In the genomic region with DNA sequence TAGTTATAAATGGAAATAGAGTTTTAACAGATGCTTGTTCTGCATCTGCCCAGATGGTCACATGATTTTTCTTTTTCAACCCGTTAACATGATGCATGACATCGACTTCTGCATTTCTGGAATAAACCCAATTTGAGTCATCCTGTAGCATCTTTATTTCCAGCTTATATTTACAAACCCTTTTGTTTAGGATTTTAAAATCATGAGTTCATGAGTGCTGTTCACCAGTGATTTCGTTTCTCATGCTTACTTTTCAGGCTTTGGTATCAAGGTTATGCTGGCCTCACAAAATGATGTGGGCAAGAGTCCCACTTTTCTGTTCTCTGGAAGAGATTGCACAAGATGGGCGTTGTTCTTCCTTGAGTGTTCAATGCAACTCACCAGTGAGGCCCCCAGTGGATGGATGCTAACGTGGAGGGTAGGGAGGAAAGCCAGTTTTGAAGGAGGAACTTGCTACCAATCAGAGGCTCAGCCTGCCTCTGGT, we compare ENCODE assay signal across 13 cellular contexts. TPM values are rescaled to one million over a fixed set of nuclear protein-coding genes. Genes with fewer than 3 reads are reported as not detected.
A peak's percentile ranks its signal among the peaks of the same experiment; 100 is the strongest.
DNase-seq lines count a peak whose midpoint lies in the region; ATAC-seq and TF ChIP-seq lines count a peak whose summit lies in the region.
"Had no signal": no experiment of that assay in that cellular context is flagged by ENCODE, and none has a peak within 500 bp of the region (broad histone marks: within the 10 kb centered on the region; RNA-seq: fewer than 3 reads in every experiment).

No MANE protein-coding gene starts in this region.

- WGBS in mesenchymal stem cell, result 40% methylated on average over 5 of the region's 5 CpGs

- no peak overlapping the region for H4K8ac ChIP-seq in mesenchymal stem cell (ENCODE audit: low read length)

- peaks cover 24% of the 10 kb centered on the region for H3K79me1 ChIP-seq in mesenchymal stem cell (replicated peaks; ENCODE audit: low read length, poor library complexity, severe bottlenecking)

- no peaks in the 10 kb centered on the region for H3K9me3 ChIP-seq in mesenchymal stem cell (ENCODE audit: control insufficient read depth, low read length)
- H3K9me3 ChIP-seq: BE2C, neutrophil had no signal

- H3K36me3 ChIP-seq in mesenchymal stem cell (ENCODE audit: control insufficient read depth in 1 of 2, insufficient read depth in 2 of 2, low read depth in 1 of 2, low read length in 2 of 2), result peaks cover 4 to 19% of the 10 kb centered on the region in 2 experiments
- H3K36me3 ChIP-seq: BE2C, neutrophil had no signal

- H2BK12ac ChIP-seq in mesenchymal stem cell (ENCODE audit: low read length in 2 of 2), result no peak overlapping the region

- no peak for TF ChIP-seq CTCF in coronary artery (IDR thresholded peaks at IDR 0.05)

- no peak overlapping the region for H3K4ac ChIP-seq in mesenchymal stem cell (ENCODE audit: low read depth in 1 of 2, low read length in 2 of 2)

- no peak overlapping the region for H2AK5ac ChIP-seq in mesenchymal stem cell (ENCODE audit: low read length, severe bottlenecking)

- H3K27ac ChIP-seq in coronary artery (peak overlapping the region; percentile 57 to 73), mesenchymal stem cell (ENCODE audit: low read length, poor library complexity, severe bottlenecking) (no peak overlapping the region)
- H3K27ac ChIP-seq: neutrophil had no signal

- H2BK120ac ChIP-seq in mesenchymal stem cell (ENCODE audit: low read depth, low read length), result no peak overlapping the region

- no peak overlapping the region for H3K23ac ChIP-seq in mesenchymal stem cell (ENCODE audit: low read length in 2 of 2)

- no peak overlapping the region for H2BK5ac ChIP-seq in mesenchymal stem cell (ENCODE audit: low read depth, low read length, poor library complexity, severe bottlenecking)

- no peak overlapping the region for H3K18ac ChIP-seq in mesenchymal stem cell (ENCODE audit: low read depth in 1 of 2, low read length in 2 of 2)

- H3K4me2 ChIP-seq in mesenchymal stem cell (ENCODE audit: low read length, poor library complexity, severe bottlenecking), result no peak overlapping the region

- peaks cover 14% of the 10 kb centered on the region for H3K4me1 ChIP-seq in mesenchymal stem cell (ENCODE audit: control insufficient read depth, insufficient read depth, low read depth, low read length)
- H3K4me1 ChIP-seq: BE2C had no signal

- no peak overlapping the region for H4K91ac ChIP-seq in mesenchymal stem cell (ENCODE audit: low read length)

- no peak overlapping the region for H3K14ac ChIP-seq in mesenchymal stem cell (ENCODE audit: low read length in 2 of 2)

- DNase-seq in A172 (ENCODE audit: low spot score) (peak; percentile 35), HT1080 (ENCODE audit: low read depth) (peak; percentile 22), coronary artery (ENCODE audit: low spot score) (no peak), mesenchymal stem cell (peak; percentile 71), amygdala (lab: John Stamatoyannopoulos, UW) (no peak)
- DNase-seq in stimulated activated CD4-positive, alpha-beta T cell treated with anti-CD3 and anti-CD28 coated beads, Interleukin-15, amount 100 ng/mL, for 24 hours, result no peak
- DNase-seq: BE2C, cerebellar nuclear complex, NCI-H2081 had no signal

- H3K4me3 ChIP-seq in coronary artery, result peak overlapping the region; percentile 7
- peak overlapping the region in 1 of 2 experiments; percentile 54 for H3K4me3 ChIP-seq in mesenchymal stem cell (ENCODE audit: insufficient read depth in 1 of 2, low read depth in 1 of 2, low read length in 2 of 2)
- H3K4me3 ChIP-seq: GM12878 had no signal

- H3K27me3 ChIP-seq in mesenchymal stem cell (ENCODE audit: control insufficient read depth in 1 of 2, insufficient read depth in 1 of 2, low read length in 2 of 2), result peaks cover 0 to 7% of the 10 kb centered on the region in 2 experiments

- H3K9ac ChIP-seq in mesenchymal stem cell (ENCODE audit: low read length), result peak overlapping the region; percentile 75

- ATAC-seq in GM18867 (IDR thresholded peaks at IDR 0.05; ENCODE audit: unreplicated experiment) (no peak), HG03045 (IDR thresholded peaks at IDR 0.05; ENCODE audit: unreplicated experiment) (no peak)
- ATAC-seq: GM12878 had no signal

- H2BK15ac ChIP-seq in mesenchymal stem cell (ENCODE audit: low read depth, poor library complexity, severe bottlenecking), result no peak overlapping the region

- H2AFZ ChIP-seq in mesenchymal stem cell (ENCODE audit: low read depth, low read length), result no peak overlapping the region

RNA-seq across cellular contexts. Expression of a gene that starts 5.2 kb away (rescaled TPM):
- 11.3 and 12.7 TPM in 2 replicates for total RNA-seq in A172 (2014; rRNA removed; shearing (Covaris generic))
- 16.1 and 16.7 TPM in 2 replicates for total RNA-seq in HT1080 (2014; rRNA removed; shearing (Covaris generic))
- 11.4 and 12.4 TPM in 2 replicates for polyA plus RNA-seq in HT1080 (2015; cell fraction: cytosol; rRNA removed)
- polyA plus RNA-seq in HT1080 (2015; cell fraction: nucleus; rRNA removed), result 16.2 and 22.3 TPM in 2 replicates
- polyA plus RNA-seq in mesenchymal stem cell (2013, experiment 1 of 2), result 2.7 TPM
- 2.5 TPM for polyA plus RNA-seq in mesenchymal stem cell (2013, experiment 2 of 2)
- total RNA-seq: GM12878 had no signal
- polyA plus RNA-seq: GM12878 had no signal

Comparison
In these comparisons a context has a peak if more than half of its experiments do, and no peak if none do; other contexts are left out.
1. DNase-seq: peak in A172 (single experiment), HT1080 (single experiment) and mesenchymal stem cell (single experiment); none in coronary artery (single experiment), stimulated activated CD4-positive, alpha-beta T cell treated with anti-CD3 and anti-CD28 coated beads, Interleukin-15, amount 100 ng/mL, for 24 hours (single experiment) and amygdala (0 of 56).